16 cellular contexts compared by ENCODE assay signal in the genomic region with DNA sequence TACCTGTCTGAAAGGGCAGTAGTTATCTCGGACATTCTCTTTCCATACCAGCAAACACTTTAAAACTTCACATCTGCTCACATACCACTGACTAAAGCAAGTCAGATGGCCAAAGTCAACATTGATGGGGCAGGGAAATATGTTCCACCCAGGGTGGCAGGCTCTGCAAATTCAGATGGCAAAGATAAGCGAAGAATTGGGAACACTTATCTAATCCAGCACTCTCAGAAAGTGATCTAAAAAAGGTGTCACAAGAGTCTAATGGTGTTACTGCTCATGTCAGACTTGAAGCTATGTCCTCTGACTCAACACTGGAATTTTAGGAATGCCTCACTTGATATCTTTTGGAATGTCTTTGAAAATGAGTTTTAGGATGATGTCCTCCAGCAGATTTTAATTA.
DNase-seq lines count a peak whose midpoint lies in the region; ATAC-seq and TF ChIP-seq lines count a peak whose summit lies in the region.
"Had no signal": no experiment of that assay in that cellular context is flagged by ENCODE, and none has a peak within 500 bp of the region (broad histone marks: within the 10 kb centered on the region; RNA-seq: fewer than 3 reads in every experiment).

No MANE protein-coding gene starts in this region.

- no peak overlapping the region for H3K27ac ChIP-seq in PC-9
- H3K27ac ChIP-seq: C4-2B had no signal

- H3K4me2 ChIP-seq in PC-9 = no peak overlapping the region

- no peaks in the 10 kb centered on the region for H3F3A ChIP-seq in PC-9 (ENCODE audit: insufficient read depth, low read depth)

- H3K9me2 ChIP-seq in PC-9 (ENCODE audit: insufficient read depth) = no peaks in the 10 kb centered on the region

- POLR2A ChIA-PET in PC-9 (lab: Charles Lee; ENCODE audit: unreplicated experiment) = no interaction called here

- no peak for ATAC-seq in HG02623 (IDR thresholded peaks at IDR 0.05; ENCODE audit: unreplicated experiment)
- ATAC-seq in HG02610 (IDR thresholded peaks at IDR 0.05; ENCODE audit: unreplicated experiment) = no peak
- ATAC-seq: HCT116, K562 had no signal

- no peak for TF ChIP-seq CTCF in PC-9 (conservative IDR thresholded peaks at IDR 0.05)
- TF ChIP-seq CTCF in fibroblast of pulmonary artery (IDR thresholded peaks at IDR 0.05; ENCODE audit: low read length, missing control alignments) = no peak

- DNase-seq in EH (ENCODE audit: low read depth) (peak; percentile 77), PC-9 (peak; percentile 14 to 63), fibroblast of pulmonary artery (ENCODE audit: low read depth) (peak; percentile 2), renal cortical epithelial cell (ENCODE audit: low read depth) (peak; percentile 15), NCI-H510A (lab: John Stamatoyannopoulos, UW) (no peak), H7 (no peak)
- DNase-seq: GF-D8, NCI-H1436 treated with DMSO at 0.1 percent for 48 hours, NCI-H226, NCI-H526 treated with DMSO at 0.1 percent for 48 hours, SHP77 had no signal

- no peaks in the 10 kb centered on the region for H3K4me1 ChIP-seq in PC-9 (replicated peaks; ENCODE audit: insufficient read depth)

- H3K36me3 ChIP-seq in PC-9 (ENCODE audit: low read depth) (no peaks in the 10 kb centered on the region), H7 (replicated peaks; ENCODE audit: control insufficient read depth, insufficient read depth, low read length) (no peaks in the 10 kb centered on the region)

- H2AFZ ChIP-seq in PC-9 = no peak overlapping the region

- H3K79me2 ChIP-seq in PC-9 (ENCODE audit: low read depth) = no peaks in the 10 kb centered on the region

- intact Hi-C loops in PC-9 (cut with micrococcal nuclease; ENCODE audit: unreplicated experiment) = no loop called here

- BruUV-seq in PC-9 (replicated peaks; lab: Mats Ljungman, UMichigan) = no TSS peak

- no peak overlapping the region for H3K4me3 ChIP-seq in PC-9
- no peak overlapping the region for H3K4me3 ChIP-seq in fibroblast of pulmonary artery (replicated peaks; ENCODE audit: low read depth, low read length)
- H3K4me3 ChIP-seq in H7 (ENCODE audit: insufficient read depth, low read depth, low read length) = no peak overlapping the region
- H3K4me3 ChIP-seq: K562 had no signal

- no peaks in the 10 kb centered on the region for H4K20me1 ChIP-seq in PC-9 (ENCODE audit: insufficient read depth)

- CTCF ChIA-PET in PC-9 (lab: Charles Lee) = no interaction called here

- H3K27me3 ChIP-seq in PC-9 (ENCODE audit: insufficient read depth, low read depth) = no peaks in the 10 kb centered on the region
- H3K27me3 ChIP-seq in H7 (ENCODE audit: control insufficient read depth, insufficient read depth, low read length) = no peaks in the 10 kb centered on the region

- H3K9me3 ChIP-seq in PC-9 (ENCODE audit: insufficient read depth, low read depth) = no peaks in the 10 kb centered on the region; the same call in 1 of the 2 replicates

Comparison
In these comparisons a context has a peak if more than half of its experiments do, and no peak if none do; other contexts are left out.
1. DNase-seq: peak in EH (single experiment), PC-9 (2 of 2), fibroblast of pulmonary artery (single experiment) and renal cortical epithelial cell (single experiment); none in NCI-H510A (single experiment) and H7 (single experiment).